ENCODE assay signal across 8 cellular contexts in the genomic region with DNA sequence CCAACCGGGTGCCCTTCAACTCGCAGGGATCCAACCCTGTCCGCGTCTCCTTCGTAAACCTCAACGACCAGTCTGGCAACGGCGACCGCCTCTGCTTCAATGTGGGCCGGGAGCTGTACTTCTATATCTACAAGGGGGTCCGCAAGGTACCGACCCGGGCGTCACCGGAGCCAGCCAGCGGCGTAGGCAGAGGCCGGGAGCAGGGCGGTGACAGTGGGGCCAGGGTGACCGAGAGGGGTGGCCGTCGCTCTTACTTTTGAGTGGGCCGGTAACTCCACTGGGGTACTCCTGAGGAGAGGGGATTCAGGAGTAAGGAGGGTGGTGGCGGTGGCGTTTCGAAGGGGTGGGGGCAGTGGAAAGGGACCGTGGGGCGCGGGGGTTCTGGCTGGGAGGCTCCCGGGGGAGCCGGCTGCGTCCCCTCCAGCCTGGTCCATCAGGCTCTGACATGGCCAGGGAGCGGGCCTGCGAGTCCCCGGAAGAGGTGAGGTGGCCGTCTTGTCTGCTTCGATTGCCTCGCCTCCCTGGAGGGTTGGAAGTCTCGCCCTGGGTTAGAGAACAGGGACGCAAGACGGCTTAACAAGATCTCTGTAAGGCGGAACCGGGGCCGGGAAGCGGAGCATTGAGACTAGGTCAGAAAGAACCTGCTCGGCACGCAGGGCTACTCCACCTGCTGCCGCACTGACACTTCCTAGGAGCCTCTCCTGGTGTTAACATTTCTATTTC. TPM values are rescaled to one million over a fixed set of nuclear protein-coding genes. Genes with fewer than 3 reads are reported as not detected.
DNase-seq lines count a peak whose midpoint lies in the region; ATAC-seq, FAIRE-seq and TF ChIP-seq lines count a peak whose summit lies in the region.

No MANE protein-coding gene starts in this region.

- H3K9me3 ChIP-seq in DND-41 (ENCODE audit: insufficient read depth, low read length, severe bottlenecking): no peaks in the 10 kb centered on the region
- no peaks in the 10 kb centered on the region for H3K9me3 ChIP-seq in IMR-90 (ENCODE audit: control insufficient read depth, insufficient read depth, low read length)
- no peaks in the 10 kb centered on the region for H3K9me3 ChIP-seq in H1 (ENCODE audit: insufficient read depth in 2 of 2, low read depth in 1 of 2, low read length in 1 of 2)

- no peak overlapping the region for H2BK12ac ChIP-seq in H1 (ENCODE audit: low read depth, low read length)

- TF ChIP-seq POLR2A in IMR-90 (IDR thresholded peaks at IDR 0.05; ENCODE audit: low read depth, low read length): no peak
- TF ChIP-seq POLR2A in H1 (IDR thresholded peaks at IDR 0.05; ENCODE audit: control extremely low read depth in 1 of 2, low read depth in 2 of 2, low read length in 2 of 2): no peak

- TF ChIP-seq RAD21 in IMR-90 (IDR thresholded peaks at IDR 0.05; ENCODE audit: low read length) (0 out of 2 replicates have a peak, but pooled peaks have one; percentile 5), H1 (IDR thresholded peaks at IDR 0.05 in 1 of 2, conservative IDR thresholded peaks at IDR 0.05 in 1 of 2; ENCODE audit: low read depth in 2 of 2, low read length in 2 of 2) (no peak)

- no peak for TF ChIP-seq EP300 in H1 (IDR thresholded peaks at IDR 0.05; ENCODE audit: borderline replicate concordance in 1 of 2, low read depth in 2 of 2, low read length in 2 of 2)

- TF ChIP-seq CTCF in DND-41 (IDR thresholded peaks at IDR 0.05; ENCODE audit: borderline replicate concordance, extremely low read depth, low read length, poor library complexity, severe bottlenecking) (no peak), IMR-90 (conservative IDR thresholded peaks at IDR 0.05; ENCODE audit: low read depth, low read length) (no peak), H1 (IDR thresholded peaks at IDR 0.05; ENCODE audit: control extremely low read depth in 1 of 3, insufficient read depth in 1 of 3, low read depth in 1 of 3, low read length in 3 of 3) (no peak)

- peaks cover 35% of the 10 kb centered on the region for H3K4me1 ChIP-seq in DND-41 (ENCODE audit: insufficient read depth, low read length)
- no peaks in the 10 kb centered on the region for H3K4me1 ChIP-seq in IMR-90 (ENCODE audit: control insufficient read depth, insufficient read depth, low read length)
- peaks cover 0 to 12% (median 2%) of the 10 kb centered on the region in 4 experiments; a peak in 4 of 7 replicates for H3K4me1 ChIP-seq in H1 (replicated peaks in 1 of 4; ENCODE audit: control insufficient read depth in 3 of 4, insufficient read depth in 4 of 4, low read length in 3 of 4)

- no peaks in the 10 kb centered on the region for H3K9me3 Mint-ChIP-seq in stimulated activated memory B cell treated with anti-CD40 and anti-IgM and Interleukin-4, amounts not matched to agents 10 μg/mL and 1 μg/mL and 100 μg/mL, for 72 hours

- WGBS in IMR-90 (ENCODE audit: extremely low coverage in 2 of 2, insufficient read length in 1 of 2), 2 experiments: 0% methylated on average over 19 of the region's 48 CpGs; no CpG with 5 or more reads in 1 of the 2 experiments
- WGBS in H1 (ENCODE audit: extremely low coverage in 1 of 2, insufficient coverage in 1 of 2, insufficient read length in 1 of 2, insufficient replicate concordance in 2 of 2, low coverage in 1 of 2, low lambda C conversion rate in 2 of 2, missing lambda C conversion rate in 1 of 2), 2 experiments: 3% methylated on average over 39 of the region's 48 CpGs; no CpG with 5 or more reads in 1 of the 2 experiments

- H3K23me2 ChIP-seq in H1 (ENCODE audit: low read depth, low read length): no peaks in the 10 kb centered on the region; the same call in 1 of the 2 replicates

- H2AK9ac ChIP-seq in IMR-90 (replicated peaks; ENCODE audit: low read depth, low read length, poor library complexity): peak overlapping the region; percentile 98

- peak overlapping the region; percentile 84 for H3K4me2 ChIP-seq in DND-41 (ENCODE audit: insufficient read depth, low read length)
- peak overlapping the region; percentile 99 for H3K4me2 ChIP-seq in IMR-90 (ENCODE audit: low read depth, low read length)
- peak overlapping the region; percentile 91 to 99 for H3K4me2 ChIP-seq in H1 (ENCODE audit: insufficient read depth in 1 of 2, low read depth in 2 of 2, low read length in 2 of 2)

- H3K27ac Mint-ChIP-seq in stimulated activated memory B cell treated with anti-CD40 and anti-IgM and Interleukin-4, amounts not matched to agents 10 μg/mL and 1 μg/mL and 100 μg/mL, for 72 hours: peak overlapping the region; percentile 95

- H3K79me2 ChIP-seq in DND-41 (ENCODE audit: insufficient read depth, low read length) (peaks cover 55% of the 10 kb centered on the region), H1 (ENCODE audit: control insufficient read depth in 1 of 2, insufficient read depth in 2 of 2, low read length in 2 of 2) (peaks cover 7 to 60% of the 10 kb centered on the region in 2 experiments)

- H4K5ac ChIP-seq in IMR-90 (ENCODE audit: low read depth, low read length) (peak overlapping the region; percentile 50), H1 (ENCODE audit: insufficient read length, low read depth, low read length) (peak overlapping the region; percentile 85)

- POLR2A ChIA-PET in IMR-90 (lab: Charles Lee; ENCODE audit: unreplicated experiment): no interaction called here
- POLR2A ChIA-PET in H1 (lab: Charles Lee; ENCODE audit: partially characterized antibody): interaction anchor here (0.6 to 2.2 kb wide), 9 partner anchors 8 to 193 kb away, joined by 3 to 7 read pairs (median 5); partner anchors contain the start of gene MOK

- H3K4me1 Mint-ChIP-seq in stimulated activated memory B cell treated with anti-CD40 and anti-IgM and Interleukin-4, amounts not matched to agents 10 μg/mL and 1 μg/mL and 100 μg/mL, for 72 hours: peaks cover 25% of the 10 kb centered on the region

- H3K4me3 ChIP-seq in DND-41 (ENCODE audit: low read depth in 1 of 2, low read length in 2 of 2) (peak overlapping the region; percentile 69 to 82), IMR-90 (ENCODE audit: insufficient read depth, low read depth, low read length) (peak overlapping the region; percentile 67), H1 (ENCODE audit: extremely low read depth in 1 of 4, insufficient read depth in 2 of 4, low read depth in 3 of 4, low read length in 4 of 4) (peak overlapping the region; percentile 74 to 98 (median 88))

- intact Hi-C loops in IMR-90 (cut with micrococcal nuclease): loop anchor here (2.0 kb wide), 1 partner anchor 53 kb away; the partner anchor contains the start of gene HSP90AA1

- H2AK5ac ChIP-seq in IMR-90 (ENCODE audit: low read depth, low read length) (peak overlapping the region; percentile 71), H1 (ENCODE audit: low read depth, low read length) (no peak overlapping the region)

- H3K4me3 Mint-ChIP-seq in stimulated activated memory B cell treated with anti-CD40 and anti-IgM and Interleukin-4, amounts not matched to agents 10 μg/mL and 1 μg/mL and 100 μg/mL, for 72 hours: peak overlapping the region; percentile 96

- H3K23ac ChIP-seq in IMR-90 (ENCODE audit: low read depth, low read length) (peak overlapping the region; percentile 99), H1 (ENCODE audit: insufficient read length) (no peak overlapping the region)

- FAIRE-seq in H1 (lab: Jason Lieb, UNC): no peak

- peak overlapping the region; percentile 85 for H3K4ac ChIP-seq in IMR-90 (ENCODE audit: low read depth, low read length)
- peak overlapping the region; percentile 54 for H3K4ac ChIP-seq in H1 (replicated peaks; ENCODE audit: insufficient read length, low read depth, low read length)

- ATAC-seq in DND-41 (ENCODE audit: insufficient read depth, low read depth) (peak; percentile 31), GM21526 (IDR thresholded peaks at IDR 0.05; ENCODE audit: low FRiP score, unreplicated experiment) (peak; percentile 21), IMR-90 (ENCODE audit: low read depth) (peak; percentile 32)
- ATAC-seq in stimulated activated memory B cell treated with anti-CD40 and anti-IgM and Interleukin-4, amounts not matched to agents 10 μg/mL and 1 μg/mL and 100 μg/mL, for 72 hours: peak; percentile 39

- H3K27ac ChIP-seq in DND-41 (ENCODE audit: low read length) (peak overlapping the region; percentile 74), IMR-90 (ENCODE audit: insufficient read depth, low read length) (peak overlapping the region; percentile 82), H1 (ENCODE audit: low read depth, low read length) (peak overlapping the region; percentile 89)

- H2AFZ ChIP-seq in DND-41 (ENCODE audit: low read depth, low read length) (peak overlapping the region; percentile 94), IMR-90 (replicated peaks; ENCODE audit: low read length, poor library complexity) (peak overlapping the region; percentile 99), H1 (ENCODE audit: low read length) (peak overlapping the region; percentile 93)

- peak overlapping the region; percentile 79 for H3K56ac ChIP-seq in IMR-90 (ENCODE audit: extremely low read depth, insufficient read depth, low read length)
- peak overlapping the region; percentile 87 for H3K56ac ChIP-seq in H1 (replicated peaks; ENCODE audit: insufficient read length, low read depth, low read length)

- peaks cover under 1% of the 10 kb centered on the region; the same call in 1 of the 2 replicates for H3K9me1 ChIP-seq in IMR-90 (ENCODE audit: insufficient read depth, low read length)

- no peak overlapping the region; the same call in 2 of the 3 replicates for H2BK15ac ChIP-seq in IMR-90 (ENCODE audit: low read depth, low read length)
- H2BK15ac ChIP-seq in H1 (ENCODE audit: low read length): no peak overlapping the region

- H3K14ac ChIP-seq in IMR-90 (replicated peaks; ENCODE audit: low read depth, low read length): peak overlapping the region; percentile 99
- no peak overlapping the region for H3K14ac ChIP-seq in H1 (ENCODE audit: insufficient read length)

- H2BK20ac ChIP-seq in IMR-90 (ENCODE audit: low read depth, low read length): no peak overlapping the region
- H2BK20ac ChIP-seq in H1 (ENCODE audit: low read length): no peak overlapping the region

- peak overlapping the region; percentile 86 for H4K91ac ChIP-seq in IMR-90 (ENCODE audit: insufficient read depth, low read depth, low read length)
- H4K91ac ChIP-seq in H1 (replicated peaks; ENCODE audit: insufficient read length, low read length): peak overlapping the region; percentile 83

- H4K20me1 ChIP-seq in DND-41 (ENCODE audit: insufficient read depth, low read length) (no peaks in the 10 kb centered on the region), IMR-90 (ENCODE audit: insufficient read depth, low read length) (peaks cover 22% of the 10 kb centered on the region), H1 (replicated peaks in 1 of 2; ENCODE audit: control insufficient read depth in 1 of 2, insufficient read depth in 2 of 2, low read length in 2 of 2) (peaks cover 0 to 2% of the 10 kb centered on the region in 2 experiments)

- H3K27me3 Mint-ChIP-seq in stimulated activated memory B cell treated with anti-CD40 and anti-IgM and Interleukin-4, amounts not matched to agents 10 μg/mL and 1 μg/mL and 100 μg/mL, for 72 hours: no peaks in the 10 kb centered on the region

- dilution Hi-C loops in IMR-90 (cut with HindIII; ENCODE audit: low sequenced_read_pairs, unreplicated experiment): no loop called here

- peak overlapping the region; percentile 96 to 97 for H4K8ac ChIP-seq in IMR-90 (ENCODE audit: low read depth in 2 of 2, low read length in 2 of 2)
- H4K8ac ChIP-seq in H1 (ENCODE audit: extremely low read depth, insufficient read depth, low read length): peak overlapping the region; percentile 89; the same call in 1 of the 2 replicates

- H2BK5ac ChIP-seq in IMR-90 (ENCODE audit: low read depth, low read length, poor library complexity, severe bottlenecking) (peak overlapping the region; percentile 71), H1 (ENCODE audit: low read depth, low read length) (peak overlapping the region; percentile 95)

- H3K79me1 ChIP-seq in IMR-90 (ENCODE audit: low read depth in 1 of 2, low read length in 2 of 2): peaks cover 3 to 41% of the 10 kb centered on the region in 2 experiments; a peak in 3 of 4 replicates
- H3K79me1 ChIP-seq in H1 (ENCODE audit: low read depth, low read length): peaks cover 9% of the 10 kb centered on the region

- H2BK120ac ChIP-seq in IMR-90 (ENCODE audit: low read depth, low read length) (peak overlapping the region; percentile 78; the same call in 1 of the 2 replicates), H1 (replicated peaks; ENCODE audit: low read depth, low read length) (no peak overlapping the region)

- H3K9ac ChIP-seq in DND-41 (ENCODE audit: low read depth, low read length): peak overlapping the region; percentile 89
- H3K9ac ChIP-seq in IMR-90 (ENCODE audit: low read depth, low read length): peak overlapping the region; percentile 89
- peak overlapping the region; percentile 88 to 96 (median 94) for H3K9ac ChIP-seq in H1 (replicated peaks in 1 of 4; ENCODE audit: extremely low read depth in 1 of 4, low read depth in 3 of 4, low read length in 3 of 4)

- in situ Hi-C loops in IMR-90 (cut with MboI; ENCODE audit: low sequenced_read_pairs): loop anchor here (10.0 kb wide), 1 partner anchor 175 kb away; the partner anchor contains the start of gene ZNF839

- peak overlapping the region; percentile 43; the same call in 1 of the 2 replicates for H3K18ac ChIP-seq in IMR-90 (ENCODE audit: low read depth, low read length)
- H3K18ac ChIP-seq in H1 (ENCODE audit: extremely low read depth, low read length): peak overlapping the region; percentile 90

- H3K36me3 Mint-ChIP-seq in stimulated activated memory B cell treated with anti-CD40 and anti-IgM and Interleukin-4, amounts not matched to agents 10 μg/mL and 1 μg/mL and 100 μg/mL, for 72 hours: peaks cover 5% of the 10 kb centered on the region

- H3K36me3 ChIP-seq in DND-41 (ENCODE audit: insufficient read depth, low read length) (peaks cover 9% of the 10 kb centered on the region; the same call in 1 of the 2 replicates), IMR-90 (ENCODE audit: control insufficient read depth, insufficient read depth, low read length) (peaks cover 2% of the 10 kb centered on the region), H1 (ENCODE audit: control insufficient read depth in 2 of 4, insufficient read depth in 4 of 4, low read length in 3 of 4) (peaks cover 0 to 3% (median 1%) of the 10 kb centered on the region in 4 experiments; a peak in 1 of 8 replicates)

- CTCF ChIA-PET in IMR-90 (lab: Yijun Ruan, JAX) (no interaction called here), H1 (lab: Charles Lee; ENCODE audit: partially characterized antibody) (interaction anchor here (0.6 to 1.1 kb wide), 2 partner anchors 37 to 156 kb away, joined by 3 read pairs; no protein-coding TSS in a partner anchor)

- H3K27me3 ChIP-seq in DND-41 (ENCODE audit: insufficient read depth, low read length, poor library complexity): no peaks in the 10 kb centered on the region
- H3K27me3 ChIP-seq in IMR-90 (ENCODE audit: control insufficient read depth, insufficient read depth, low read length): no peaks in the 10 kb centered on the region
- no peaks in the 10 kb centered on the region for H3K27me3 ChIP-seq in H1 (replicated peaks in 1 of 4; ENCODE audit: control insufficient read depth in 3 of 4, extremely low read depth in 1 of 4, insufficient read depth in 3 of 4, low read length in 3 of 4)

- DNase-seq in DND-41 (peak; percentile 39), IMR-90 (no peak), H1 (ENCODE audit: low read depth in 1 of 2, low spot score in 2 of 2) (peak in 1 of 2 experiments; percentile 52), midbrain (lab: John Stamatoyannopoulos, UW) (peak; percentile 21), NCI-H1694 treated with DMSO at 0.1 percent for 48 hours (lab: John Stamatoyannopoulos, UW) (no peak)
- peak; percentile 37 to 44 for DNase-seq in activated CD4-positive, alpha-beta T cell treated with anti-CD3 and anti-CD28 coated beads, Interleukin-2, amount 50 U/mL, for 48 hours

- no TSS peak for BruUV-seq in IMR-90 (replicated peaks; lab: Mats Ljungman, UMichigan)

RNA-seq across cellular contexts. Expression of gene WDR20, which starts 0.5 kb away (rescaled TPM):
- 27.4 and 28.1 TPM in 2 replicates for total RNA-seq in IMR-90 (2012; rRNA removed)
- polyA plus RNA-seq in IMR-90 (2012; rRNA removed) (18.7 and 20.3 TPM in 2 replicates), H1 (2011; rRNA removed) (10.9 and 11.2 TPM in 2 replicates)
- polyA plus RNA-seq in IMR-90 (2012; cell fraction: cytosol; rRNA removed): 14.7 and 20.0 TPM in 2 replicates
- polyA plus RNA-seq in IMR-90 (2012; cell fraction: nucleus; rRNA removed; ENCODE audit: low replicate concordance): 19.0 and 29.1 TPM in 2 replicates
- 26.6 and 26.7 TPM in 2 replicates for total RNA-seq in H1 (2021; fragmentation: NEBNext Ultra II Directional; extraction: Animal tissue kit (Norgen Biotek cat#: 25700))
- 14.2 TPM for polyA plus RNA-seq in H1 (2011; cell fraction: cytosol; rRNA removed)
- polyA plus RNA-seq in H1 (2011; cell fraction: nucleus; rRNA removed): 14.9 TPM
- polyA plus RNA-seq in H1 (2012, experiment 1 of 2): 15.3 to 17.9 TPM (median 15.8 TPM) in 4 replicates
- 4.0 TPM for polyA plus RNA-seq in H1 (2012, experiment 2 of 2)
- 13.7 TPM for polyA plus RNA-seq in H1 (2013, experiment 1 of 2)
- polyA plus RNA-seq in H1 (2013, experiment 2 of 2): 13.7 TPM
- 35.7 and 35.9 TPM in 2 replicates for polyA minus RNA-seq in H1 (2011; rRNA and poly(A)+ RNA removed)
- 19.2 TPM for polyA minus RNA-seq in H1 (2011; cell fraction: cytosol; rRNA and poly(A)+ RNA removed)
- 35.8 TPM for polyA minus RNA-seq in H1 (2011; cell fraction: nucleus; rRNA and poly(A)+ RNA removed)

RNA-seq across cellular contexts. Expression of gene HSP90AA1, which starts 53.3 kb away (rescaled TPM):
- total RNA-seq in IMR-90 (2012; rRNA removed): 578 and 1,483 TPM in 2 replicates
- 485 and 535 TPM in 2 replicates for polyA plus RNA-seq in IMR-90 (2012; rRNA removed)
- 72.4 and 152 TPM in 2 replicates for polyA plus RNA-seq in IMR-90 (2012; cell fraction: cytosol; rRNA removed)
- 46.8 and 204 TPM in 2 replicates for polyA plus RNA-seq in IMR-90 (2012; cell fraction: nucleus; rRNA removed; ENCODE audit: low replicate concordance)
- total RNA-seq in H1 (2021; fragmentation: NEBNext Ultra II Directional; extraction: Animal tissue kit (Norgen Biotek cat#: 25700)): 846 and 878 TPM in 2 replicates
- 207 and 339 TPM in 2 replicates for polyA plus RNA-seq in H1 (2011; rRNA removed)
- 573 TPM for polyA plus RNA-seq in H1 (2011; cell fraction: cytosol; rRNA removed)
- polyA plus RNA-seq in H1 (2011; cell fraction: nucleus; rRNA removed): 133 TPM
- 633 to 1,199 TPM (median 736 TPM) in 4 replicates for polyA plus RNA-seq in H1 (2012, experiment 1 of 2)
- 57.5 TPM for polyA plus RNA-seq in H1 (2012, experiment 2 of 2)
- 794 TPM for polyA plus RNA-seq in H1 (2013, experiment 1 of 2)
- 842 TPM for polyA plus RNA-seq in H1 (2013, experiment 2 of 2)
- polyA minus RNA-seq in H1 (2011; rRNA and poly(A)+ RNA removed): 567 and 580 TPM in 2 replicates
- polyA minus RNA-seq in H1 (2011; cell fraction: cytosol; rRNA and poly(A)+ RNA removed): 1,082 TPM
- 248 TPM for polyA minus RNA-seq in H1 (2011; cell fraction: nucleus; rRNA and poly(A)+ RNA removed)

Comparison
In these comparisons a context has a peak if more than half of its experiments do, and no peak if none do; other contexts are left out.
1. DNase-seq: peak in DND-41 (single experiment), activated CD4-positive, alpha-beta T cell treated with anti-CD3 and anti-CD28 coated beads, Interleukin-2, amount 50 U/mL, for 48 hours (2 of 2) and midbrain (single experiment); none in IMR-90 (single experiment) and NCI-H1694 treated with DMSO at 0.1 percent for 48 hours (single experiment).
2. Peak in every context shown above with its lines, with median percentiles within 50 percentile points of each other: ATAC-seq, H2AFZ ChIP-seq, H3K27ac ChIP-seq, H3K4me2 ChIP-seq, H3K4me3 ChIP-seq and H3K9ac ChIP-seq.